Comparison of ENCODE assay signal across 19 cellular contexts in genomic region chr3:39097716-39098472, GRCh38. TPM values are rescaled to one million over a fixed set of nuclear protein-coding genes. Genes with fewer than 3 reads are reported as not detected.
DNase-seq lines count a peak whose midpoint lies in the region; ATAC-seq and TF ChIP-seq lines count a peak whose summit lies in the region.
"Had no signal": no experiment of that assay in that cellular context is flagged by ENCODE, and none has a peak within 500 bp of the region (broad histone marks: within the 10 kb centered on the region; RNA-seq: fewer than 3 reads in every experiment).

No MANE protein-coding gene starts in this region.

- DNase-seq in heart right ventricle (no peak), Right ventricle myocardium superior (no peak), body of pancreas (no peak), activated gamma-delta T cell treated with Interleukin-2 at 50 U/mL for 16 hours (no peak), NCI-H524 (lab: John Stamatoyannopoulos, UW) (no peak), left lung (no peak)
- DNase-seq: activated CD8-positive, alpha-beta memory T cell treated with anti-CD3 and anti-CD28 coated beads for 24 hours; CD8-positive, alpha-beta T cell; DMS79 treated with DMSO at 0.1 percent for 48 hours; HCEC 1CT; NCI-H1417 treated with DMSO at 0.1 percent for 48 hours; NCI-H526 treated with DMSO at 0.1 percent for 48 hours; stomach; T-helper 1 cell had no signal

- H3K4me1 Mint-ChIP-seq in nephron = peaks cover 36% of the 10 kb centered on the region

- no peaks in the 10 kb centered on the region for H3K9me3 Mint-ChIP-seq in nephron
- H3K9me3 Mint-ChIP-seq: CD8-positive, alpha-beta T cell had no signal

- peak overlapping the region in 4 of 10 donors; percentile 6 to 70 (median 28) for H3K27ac ChIP-seq in heart right ventricle
- H3K27ac ChIP-seq in body of pancreas = peak overlapping the region; percentile 61 to 82 (median 75)
- H3K27ac ChIP-seq in left lung = no peak overlapping the region
- H3K27ac ChIP-seq: vagina had no signal

- H3K9me3 ChIP-seq in heart right ventricle (no peaks in the 10 kb centered on the region), body of pancreas (no peaks in the 10 kb centered on the region), left lung (no peaks in the 10 kb centered on the region)
- H3K9me3 ChIP-seq: stomach, vagina had no signal

- H3K4me3 ChIP-seq in heart right ventricle = no peak overlapping the region
- H3K4me3 ChIP-seq in body of pancreas = no peak overlapping the region
- no peak overlapping the region for H3K4me3 ChIP-seq in left lung
- H3K4me3 ChIP-seq: stomach, vagina had no signal

- 80 to 82% methylated on average over 8 of the region's 8 CpGs for WGBS in heart right ventricle, 2 donors
- WGBS in body of pancreas, 2 donors = 85 to 89% methylated on average over 5 to 8 of the region's 8 CpGs

- H3K27me3 ChIP-seq in heart right ventricle = no peaks in the 10 kb centered on the region
- H3K27me3 ChIP-seq in body of pancreas = no peaks in the 10 kb centered on the region
- no peaks in the 10 kb centered on the region for H3K27me3 ChIP-seq in left lung
- H3K27me3 ChIP-seq: stomach, vagina had no signal

- H3K27ac Mint-ChIP-seq in nephron = peak overlapping the region in 2 of 3 experiments; percentile 26 to 86
- H3K27ac Mint-ChIP-seq: CD8-positive, alpha-beta T cell had no signal

- intact Hi-C loops in heart right ventricle (cut with DNase I) = no loop called here
- intact Hi-C loops in Right ventricle myocardium superior (cut with DNase I) = no loop called here
- intact Hi-C loops in body of pancreas (cut with DNase I) = no loop called here
- intact Hi-C loops in left lung (cut with DNase I) = no loop called here

- peaks cover 38% of the 10 kb centered on the region for H3K36me3 Mint-ChIP-seq in nephron (ENCODE audit: low read depth)

- peaks cover 0 to 87% (median 46%) of the 10 kb centered on the region in 9 donors for H3K36me3 ChIP-seq in heart right ventricle
- peaks cover 19 to 27% of the 10 kb centered on the region in 2 donors for H3K36me3 ChIP-seq in body of pancreas (replicated peaks in 1 of 2; ENCODE audit: insufficient read depth in 1 of 2, low read depth in 2 of 2)
- peaks cover 3 to 85% of the 10 kb centered on the region in 2 donors for H3K36me3 ChIP-seq in left lung

- H3K27me3 Mint-ChIP-seq in nephron (ENCODE audit: low read depth) = no peaks in the 10 kb centered on the region

- peak in 5 of 8 donors; percentile 12 to 56 (median 20) for ATAC-seq in heart right ventricle
- no peak for ATAC-seq in Right ventricle myocardium superior (ENCODE audit: poor library complexity)
- ATAC-seq in body of pancreas = no peak
- ATAC-seq in activated CD4-positive, CD25-positive, alpha-beta regulatory T cell treated with anti-CD3 and anti-CD28 coated beads, Interleukin-2, amount 50 U/mL, for 24 hours = no peak
- no peak for ATAC-seq in left lung
- ATAC-seq: CD8-positive, alpha-beta T cell; Right ventricle myocardium inferior had no signal

- TF ChIP-seq CTCF in heart right ventricle (IDR thresholded peaks at IDR 0.05) (no peak), body of pancreas (IDR thresholded peaks at IDR 0.05) (no peak), nephron (IDR thresholded peaks at IDR 0.05; ENCODE audit: unreplicated experiment in 3 of 3) (no peak), left lung (IDR thresholded peaks at IDR 0.05) (no peak)

- H3K4me1 ChIP-seq in heart right ventricle = peaks cover 0 to 33% (median 14%) of the 10 kb centered on the region in 9 donors
- H3K4me1 ChIP-seq in body of pancreas = peaks cover 39% of the 10 kb centered on the region
- H3K4me1 ChIP-seq in left lung = peaks cover 0 to 19% of the 10 kb centered on the region in 2 donors

- H3K4me3 Mint-ChIP-seq in nephron = no peak overlapping the region
- H3K4me3 Mint-ChIP-seq: CD8-positive, alpha-beta T cell had no signal

- no peak for TF ChIP-seq POLR2A in body of pancreas (IDR thresholded peaks at IDR 0.05)

RNA-seq across cellular contexts. Expression of gene GORASP1, which starts 9.5 kb away (rescaled TPM):
- total RNA-seq in heart right ventricle (10 to 100 TPM; 35.8 to 54.2 (median 41.1) TPM), Right ventricle myocardium superior (48.4 TPM), body of pancreas (10 to 100 TPM; 38.4 to 53.1 TPM), left lung (10 to 100 TPM; 62.5 to 63.2 TPM)
- 10 to 100 TPM; 28.4 to 37.2 TPM for polyA plus RNA-seq in heart right ventricle

RNA-seq across cellular contexts. Expression of gene TTC21A, which starts 9.6 kb away (rescaled TPM):
- total RNA-seq in heart right ventricle (1 to 10 TPM; 1.1 to 3.1 (median 1.5) TPM), Right ventricle myocardium superior (2.0 TPM), body of pancreas (10 to 100 TPM in 1 of 2 donors, 1 to 10 TPM in 1; 6.7 to 46.5 TPM), left lung (10 to 100 TPM in 1 of 2 donors, 1 to 10 TPM in 1; 7.1 to 10.6 TPM)
- 1 to 10 TPM in 1 of 2 donors, under 1 TPM in 1; 0.80 to 7.5 TPM for polyA plus RNA-seq in heart right ventricle

RNA-seq across cellular contexts. Expression of gene WDR48, which starts 46.1 kb away (rescaled TPM):
- 10 to 100 TPM; 14.5 to 37.2 (median 31.0) TPM for total RNA-seq in heart right ventricle
- 10 to 100 TPM in 1 of 2 donors, 1 to 10 TPM in 1; 8.0 to 11.4 TPM for polyA plus RNA-seq in heart right ventricle
- total RNA-seq in Right ventricle myocardium superior = 33.1 TPM
- 10 to 100 TPM; 15.8 to 16.5 TPM for total RNA-seq in body of pancreas
- 10 to 100 TPM; 25.1 to 29.0 TPM for total RNA-seq in left lung

RNA-seq across cellular contexts. Expression of gene SCN11A, which starts 46.1 kb away (rescaled TPM):
- total RNA-seq in heart right ventricle (under 1 TPM in 8 of 10 donors, not detected in 2; 0.04 to 0.12 (median 0.07) TPM), Right ventricle myocardium superior (0.05 TPM), body of pancreas (under 1 TPM in 1 of 2 donors, not detected in 1; 0.26 TPM), left lung (under 1 TPM; 0.06 to 0.13 TPM)
- polyA plus RNA-seq in heart right ventricle = under 1 TPM; 0.01 to 0.15 TPM
- total RNA-seq: myocyte, vagina had no signal

RNA-seq across cellular contexts. Expression of gene CSRNP1, which starts 55.5 kb away (rescaled TPM):
- total RNA-seq in heart right ventricle (10 to 100 TPM in 9 of 10 donors, 1 to 10 TPM in 1; 7.4 to 46.3 (median 17.7) TPM), Right ventricle myocardium superior (11.4 TPM), body of pancreas (10 to 100 TPM; 18.4 to 39.6 TPM), left lung (10 to 100 TPM; 24.1 to 33.7 TPM)
- polyA plus RNA-seq in heart right ventricle = 10 to 100 TPM; 14.1 to 28.1 TPM

Comparison
In these comparisons a context has a peak if more than half of its experiments do, and no peak if none do; other contexts are left out.
1. ATAC-seq: peak in heart right ventricle (5 of 8); none in Right ventricle myocardium superior (single experiment), body of pancreas (single experiment), activated CD4-positive, CD25-positive, alpha-beta regulatory T cell treated with anti-CD3 and anti-CD28 coated beads, Interleukin-2, amount 50 U/mL, for 24 hours (0 of 2) and left lung (single experiment).
2. H3K27ac ChIP-seq: peak in body of pancreas (4 of 4); none in left lung (0 of 2).